ENCODE assay signal across 1 cellular context in the genomic region with DNA sequence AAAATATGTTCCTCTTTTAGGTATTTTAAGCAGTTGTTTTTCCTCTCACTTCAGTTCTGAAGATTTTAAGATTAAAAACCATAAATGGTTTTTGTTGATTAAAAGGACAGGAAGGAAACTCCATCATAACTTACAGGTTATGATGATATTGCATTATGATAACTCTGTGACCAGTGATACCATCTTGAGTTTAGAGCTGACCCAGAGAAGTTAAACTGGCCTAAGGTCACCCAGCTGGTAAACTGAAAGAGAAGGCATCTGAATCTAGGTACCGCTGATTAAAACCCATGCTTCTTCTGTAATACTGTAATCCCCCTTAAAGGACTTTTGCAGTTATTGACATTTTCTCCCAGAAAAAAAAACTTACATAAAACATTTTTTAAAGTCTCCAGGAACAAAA.
TF ChIP-seq lines count a peak whose summit lies in the region.

No MANE protein-coding gene starts in this region.

TF ChIP-seq in endothelial cell of umbilical vein, 7 proteins besides CTCF, POLR2A, EP300 and RAD21:
- TF ChIP-seq JUN (IDR thresholded peaks at IDR 0.05; ENCODE audit: borderline replicate concordance, insufficient read depth, insufficient read length, low read depth) (no peak), GATA2 (IDR thresholded peaks at IDR 0.05; ENCODE audit: insufficient read depth, insufficient read length, low read depth, low read length) (no peak), MYC (IDR thresholded peaks at IDR 0.05; ENCODE audit: low read depth, low read length) (no peak), EZH2 (IDR thresholded peaks at IDR 0.05; ENCODE audit: borderline replicate concordance, low read depth, low read length, severe bottlenecking) (no peak), POLR2AphosphoS5 (IDR thresholded peaks at IDR 0.05; ENCODE audit: insufficient read depth, low read depth, low read length) (no peak), FOS (IDR thresholded peaks at IDR 0.05; ENCODE audit: borderline replicate concordance, insufficient read depth, low read length) (no peak)
- TF ChIP-seq, protein P1, sequence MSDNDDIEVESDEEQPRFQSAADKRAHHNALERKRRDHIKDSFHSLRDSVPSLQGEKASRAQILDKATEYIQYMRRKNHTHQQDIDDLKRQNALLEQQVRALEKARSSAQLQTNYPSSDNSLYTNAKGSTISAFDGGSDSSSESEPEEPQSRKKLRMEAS (IDR thresholded peaks at IDR 0.05; ENCODE audit: insufficient read depth, insufficient read length): no peak
